22 cellular contexts compared by ENCODE assay signal in genomic region chr5:43619911-43620310, GRCh38. TPM values are rescaled to one million over a fixed set of nuclear protein-coding genes. Genes with fewer than 3 reads are reported as not detected.
DNase-seq lines count a peak whose midpoint lies in the region; ATAC-seq and TF ChIP-seq lines count a peak whose summit lies in the region.
"Had no signal": no experiment of that assay in that cellular context is flagged by ENCODE, and none has a peak within 500 bp of the region (broad histone marks: within the 10 kb centered on the region; RNA-seq: fewer than 3 reads in every experiment).

No MANE protein-coding gene starts in this region.

- POLR2A ChIA-PET in RWPE1 (lab: Yijun Ruan, JAX; ENCODE audit: low non-redundant PET) = no interaction called here

- no peaks in the 10 kb centered on the region for H3K27me3 ChIP-seq in psoas muscle (ENCODE audit: insufficient read depth in 3 of 3, low read length in 2 of 3)

- H3K27ac ChIP-seq in RWPE1 (peak overlapping the region; percentile 4), psoas muscle (peak overlapping the region; percentile 54)

- intact Hi-C loops in psoas muscle (cut with DNase I) = no loop called here

- H3K27ac Mint-ChIP-seq in activated naive CD8-positive, alpha-beta T cell = peak overlapping the region; percentile 10
- no peak overlapping the region for H3K27ac Mint-ChIP-seq in activated naive CD8-positive, alpha-beta T cell treated with anti-CD3 and anti-CD28 coated beads, Interleukin-2, amount 50 U/mL, for 24 hours
- H3K27ac Mint-ChIP-seq: CD8-positive, alpha-beta T cell had no signal

- no peaks in the 10 kb centered on the region for H3K9me3 ChIP-seq in psoas muscle
- H3K9me3 ChIP-seq: HAP-1 had no signal

- no peak for DNase-seq in activated naive CD8-positive, alpha-beta T cell treated with anti-CD3 and anti-CD28 coated beads, Interleukin-2, amount 50 U/mL, for 24 hours
- DNase-seq in RWPE1 (ENCODE audit: low spot score) (no peak), kidney tubule cell (ENCODE audit: low spot score) (peak; percentile 68), psoas muscle (no peak), OCI-M1 (lab: John Stamatoyannopoulos, UW) (no peak)
- DNase-seq: 8988T; AML-193; C1 segment of cervical spinal cord; CD8-positive, alpha-beta T cell; DND-41; Karpas-422; NCI-H1417; NCI-H1694 treated with DMSO at 0.1 percent for 48 hours; NCI-H2081 treated with DMSO at 0.1 percent for 48 hours; NCI-H446; NCI-H526; Right ventricle myocardium superior had no signal

- 72 to 78% (median 74%) methylated on average over 3 of the region's 3 CpGs for WGBS in psoas muscle, 3 donors

- H3K4me1 ChIP-seq in psoas muscle = peaks cover 37% of the 10 kb centered on the region

- H3K36me3 Mint-ChIP-seq in activated naive CD8-positive, alpha-beta T cell = peaks cover 13% of the 10 kb centered on the region
- H3K36me3 Mint-ChIP-seq in activated naive CD8-positive, alpha-beta T cell treated with anti-CD3 and anti-CD28 coated beads, Interleukin-2, amount 50 U/mL, for 24 hours (ENCODE audit: low read depth) = peaks cover 35% of the 10 kb centered on the region

- H3K27me3 Mint-ChIP-seq in activated naive CD8-positive, alpha-beta T cell = no peaks in the 10 kb centered on the region
- no peaks in the 10 kb centered on the region for H3K27me3 Mint-ChIP-seq in activated naive CD8-positive, alpha-beta T cell treated with anti-CD3 and anti-CD28 coated beads, Interleukin-2, amount 50 U/mL, for 24 hours

- peaks cover 10 to 63% of the 10 kb centered on the region in 2 donors for H3K36me3 ChIP-seq in psoas muscle (ENCODE audit: insufficient read depth in 1 of 2, low read depth in 1 of 2)

- H3K4me1 Mint-ChIP-seq in activated naive CD8-positive, alpha-beta T cell (ENCODE audit: low read depth) = peaks cover 6% of the 10 kb centered on the region
- peaks cover 1% of the 10 kb centered on the region for H3K4me1 Mint-ChIP-seq in activated naive CD8-positive, alpha-beta T cell treated with anti-CD3 and anti-CD28 coated beads, Interleukin-2, amount 50 U/mL, for 24 hours

- TF ChIP-seq CTCF in RWPE1 (conservative IDR thresholded peaks at IDR 0.05; ENCODE audit: low read depth) = no peak
- no peak for TF ChIP-seq CTCF in psoas muscle (IDR thresholded peaks at IDR 0.05)

- no peaks in the 10 kb centered on the region for H3K9me3 Mint-ChIP-seq in activated naive CD8-positive, alpha-beta T cell (ENCODE audit: low read depth)
- no peaks in the 10 kb centered on the region for H3K9me3 Mint-ChIP-seq in activated naive CD8-positive, alpha-beta T cell treated with anti-CD3 and anti-CD28 coated beads, Interleukin-2, amount 50 U/mL, for 24 hours
- H3K9me3 Mint-ChIP-seq: CD8-positive, alpha-beta T cell had no signal

- CTCF ChIA-PET in RWPE1 (lab: Yijun Ruan, JAX) = no interaction called here

- H3K4me3 ChIP-seq in psoas muscle = no peak overlapping the region
- H3K4me3 ChIP-seq: GM12878, HAP-1 had no signal

- H3K4me3 Mint-ChIP-seq in activated naive CD8-positive, alpha-beta T cell = no peak overlapping the region
- no peak overlapping the region for H3K4me3 Mint-ChIP-seq in activated naive CD8-positive, alpha-beta T cell treated with anti-CD3 and anti-CD28 coated beads, Interleukin-2, amount 50 U/mL, for 24 hours
- H3K4me3 Mint-ChIP-seq: CD8-positive, alpha-beta T cell had no signal

- ATAC-seq in activated naive CD8-positive, alpha-beta T cell treated with anti-CD3 and anti-CD28 coated beads, Interleukin-2, amount 50 U/mL, for 24 hours = no peak
- ATAC-seq in psoas muscle = peak in 3 of 4 donors; percentile 5 to 34 (median 21)
- ATAC-seq in HG03135 (IDR thresholded peaks at IDR 0.05; ENCODE audit: unreplicated experiment) = no peak
- no peak for ATAC-seq in HG03139 (IDR thresholded peaks at IDR 0.05; ENCODE audit: unreplicated experiment)
- ATAC-seq: CD8-positive, alpha-beta T cell; GM12878 had no signal

RNA-seq across cellular contexts. Expression of gene NNT, which starts 16.9 kb away (rescaled TPM):
- 100 to 1,000 TPM; 216 to 442 (median 312) TPM for total RNA-seq in psoas muscle
- polyA plus RNA-seq in psoas muscle = 100 to 1,000 TPM; 108 to 171 (median 123) TPM

Comparison
In these comparisons a context has a peak if more than half of its experiments do, and no peak if none do; other contexts are left out.
1. ATAC-seq: peak in psoas muscle (3 of 4); none in activated naive CD8-positive, alpha-beta T cell treated with anti-CD3 and anti-CD28 coated beads, Interleukin-2, amount 50 U/mL, for 24 hours (single experiment), HG03135 (single experiment) and HG03139 (single experiment).